Comparison of ENCODE assay signal across 21 cellular contexts in genomic region chr12:122518908-122519307, GRCh38. TPM values are rescaled to one million over a fixed set of nuclear protein-coding genes. Genes with fewer than 3 reads are reported as not detected.
A peak's percentile ranks its signal among the peaks of the same experiment; 100 is the strongest.
DNase-seq lines count a peak whose midpoint lies in the region; ATAC-seq and TF ChIP-seq lines count a peak whose summit lies in the region.
"Had no signal": no experiment of that assay in that cellular context is flagged by ENCODE, and none has a peak within 500 bp of the region (broad histone marks: within the 10 kb centered on the region; RNA-seq: fewer than 3 reads in every experiment).

No MANE protein-coding gene starts in this region.

- peaks cover 89% of the 10 kb centered on the region for H3K36me3 Mint-ChIP-seq in stimulated activated naive CD8-positive, alpha-beta T cell treated with anti-CD3 and anti-CD28 coated beads, Interleukin-15, Interleukin-2, amounts not matched to agents 100 ng/mL and 50 ng/mL, for 24 hours (ENCODE audit: low read depth)
- H3K36me3 Mint-ChIP-seq in activated T-helper 2 cell treated with anti-CD3 and anti-CD28 coated beads, Interferon-gamma antibody, Interleukin-2, Interleukin-4, amounts not matched to agents 10 μg/mL and 5 μg/mL and 100 μg/mL, durations not matched to agents 14 hours and 24 hours and 36 hours (ENCODE audit: low read depth), result peaks cover 92% of the 10 kb centered on the region

- TF ChIP-seq CTCF in uterus (IDR thresholded peaks at IDR 0.05), result no peak

- no peaks in the 10 kb centered on the region for H3K9me3 Mint-ChIP-seq in stimulated activated naive CD8-positive, alpha-beta T cell treated with anti-CD3 and anti-CD28 coated beads, Interleukin-15, Interleukin-2, amounts not matched to agents 100 ng/mL and 50 ng/mL, for 24 hours
- no peaks in the 10 kb centered on the region for H3K9me3 Mint-ChIP-seq in stimulated activated naive CD8-positive, alpha-beta T cell treated with anti-CD3 and anti-CD28 coated beads, Interleukin-15, amount 100 ng/mL, for 72 hours
- no peaks in the 10 kb centered on the region for H3K9me3 Mint-ChIP-seq in activated T-helper 2 cell treated with anti-CD3 and anti-CD28 coated beads, Interferon-gamma antibody, Interleukin-2, Interleukin-4, amounts not matched to agents 10 μg/mL and 5 μg/mL and 100 μg/mL, durations not matched to agents 14 hours and 24 hours and 36 hours
- H3K9me3 Mint-ChIP-seq: activated naive CD4-positive, alpha-beta T cell treated with anti-CD3 and anti-CD28 coated beads, Interleukin-2, amount 10 ng/mL, durations not matched to agents 7 days and 5 days; mesothelial cell of epicardium had no signal

- no peaks in the 10 kb centered on the region for H3K9me3 ChIP-seq in uterus
- H3K9me3 ChIP-seq: upper lobe of left lung had no signal

- peaks cover 53% of the 10 kb centered on the region for H3K4me1 Mint-ChIP-seq in stimulated activated naive CD8-positive, alpha-beta T cell treated with anti-CD3 and anti-CD28 coated beads, Interleukin-15, Interleukin-2, amounts not matched to agents 100 ng/mL and 50 ng/mL, for 24 hours (ENCODE audit: low read depth)
- peaks cover 58% of the 10 kb centered on the region for H3K4me1 Mint-ChIP-seq in stimulated activated naive CD8-positive, alpha-beta T cell treated with anti-CD3 and anti-CD28 coated beads, Interleukin-15, amount 100 ng/mL, for 72 hours
- peaks cover 37% of the 10 kb centered on the region for H3K4me1 Mint-ChIP-seq in activated T-helper 2 cell treated with anti-CD3 and anti-CD28 coated beads, Interferon-gamma antibody, Interleukin-2, Interleukin-4, amounts not matched to agents 10 μg/mL and 5 μg/mL and 100 μg/mL, durations not matched to agents 14 hours and 24 hours and 36 hours (ENCODE audit: low read depth)

- peak overlapping the region; percentile 32 for H3K27ac Mint-ChIP-seq in stimulated activated naive CD8-positive, alpha-beta T cell treated with anti-CD3 and anti-CD28 coated beads, Interleukin-15, Interleukin-2, amounts not matched to agents 100 ng/mL and 50 ng/mL, for 24 hours
- peak overlapping the region in 1 of 2 donors; percentile 86 for H3K27ac Mint-ChIP-seq in stimulated activated naive CD8-positive, alpha-beta T cell treated with anti-CD3 and anti-CD28 coated beads, Interleukin-15, amount 100 ng/mL, for 72 hours
- H3K27ac Mint-ChIP-seq in activated T-helper 2 cell treated with anti-CD3 and anti-CD28 coated beads, Interferon-gamma antibody, Interleukin-2, Interleukin-4, amounts not matched to agents 10 μg/mL and 5 μg/mL and 100 μg/mL, durations not matched to agents 14 hours and 24 hours and 36 hours, result peak overlapping the region; percentile 19
- H3K27ac Mint-ChIP-seq: activated naive CD4-positive, alpha-beta T cell treated with anti-CD3 and anti-CD28 coated beads, Interleukin-2, amount 10 ng/mL, durations not matched to agents 7 days and 5 days; mesothelial cell of epicardium had no signal

- H3K4me1 ChIP-seq in uterus, result peaks cover 8 to 10% of the 10 kb centered on the region in 2 donors

- no peaks in the 10 kb centered on the region for H3K27me3 Mint-ChIP-seq in stimulated activated naive CD8-positive, alpha-beta T cell treated with anti-CD3 and anti-CD28 coated beads, Interleukin-15, Interleukin-2, amounts not matched to agents 100 ng/mL and 50 ng/mL, for 24 hours
- no peaks in the 10 kb centered on the region for H3K27me3 Mint-ChIP-seq in stimulated activated naive CD8-positive, alpha-beta T cell treated with anti-CD3 and anti-CD28 coated beads, Interleukin-15, amount 100 ng/mL, for 72 hours
- no peaks in the 10 kb centered on the region for H3K27me3 Mint-ChIP-seq in activated T-helper 2 cell treated with anti-CD3 and anti-CD28 coated beads, Interferon-gamma antibody, Interleukin-2, Interleukin-4, amounts not matched to agents 10 μg/mL and 5 μg/mL and 100 μg/mL, durations not matched to agents 14 hours and 24 hours and 36 hours (ENCODE audit: low read depth)
- H3K27me3 Mint-ChIP-seq: activated naive CD4-positive, alpha-beta T cell treated with anti-CD3 and anti-CD28 coated beads, Interleukin-2, amount 10 ng/mL, durations not matched to agents 7 days and 5 days had no signal

- intact Hi-C loops in activated T-helper 2 cell treated with anti-CD3 and anti-CD28 coated beads, Interferon-gamma antibody, Interleukin-2, Interleukin-4, amounts not matched to agents 10 μg/mL and 5 μg/mL and 100 μg/mL, durations not matched to agents 14 hours and 24 hours and 36 hours (cut with micrococcal nuclease), result no loop called here
- intact Hi-C loops in uterus (cut with DNase I; ENCODE audit: low total_unique reads), result no loop called here

- H3K36me3 ChIP-seq in uterus, result no peaks in the 10 kb centered on the region

- no peak for DNase-seq in stimulated activated naive CD8-positive, alpha-beta T cell treated with anti-CD3 and anti-CD28 coated beads, Interleukin-15, amount 100 ng/mL, for 72 hours
- DNase-seq in activated T-helper 2 cell treated with anti-CD3 and anti-CD28 coated beads, Interferon-gamma antibody, Interleukin-2, Interleukin-4, amounts not matched to agents 10 μg/mL and 5 μg/mL and 100 μg/mL, durations not matched to agents 14 hours and 24 hours and 36 hours (ENCODE audit: low spot score), result no peak
- DNase-seq in fibroblast of peridontal ligament (ENCODE audit: extremely low read depth) (peak; percentile 49), NCI-H2029 treated with DMSO at 0.1 percent for 48 hours (lab: John Stamatoyannopoulos, UW) (no peak), uterus (no peak)
- no peak for DNase-seq in stimulated activated naive CD4-positive, alpha-beta T cell (lab: John Stamatoyannopoulos, UW)
- DNase-seq: activated naive CD4-positive, alpha-beta T cell treated with anti-CD3 and anti-CD28 coated beads, Interleukin-2, amount 10 ng/mL, durations not matched to agents 7 days and 5 days; COR-L47; erythroblast; left cardiac atrium; NCI-H1048; NCI-H2081 treated with DMSO at 0.1 percent for 48 hours; NCI-H510A treated with DMSO at 0.1 percent for 48 hours; RPMI8226; stimulated activated naive CD4-positive, alpha-beta T cell treated with Interleukin-2 at 50 U/mL for 16 hours; upper lobe of left lung had no signal

- H3K4me3 Mint-ChIP-seq in stimulated activated naive CD8-positive, alpha-beta T cell treated with anti-CD3 and anti-CD28 coated beads, Interleukin-15, Interleukin-2, amounts not matched to agents 100 ng/mL and 50 ng/mL, for 24 hours, result no peak overlapping the region
- H3K4me3 Mint-ChIP-seq in stimulated activated naive CD8-positive, alpha-beta T cell treated with anti-CD3 and anti-CD28 coated beads, Interleukin-15, amount 100 ng/mL, for 72 hours, result no peak overlapping the region
- no peak overlapping the region for H3K4me3 Mint-ChIP-seq in activated T-helper 2 cell treated with anti-CD3 and anti-CD28 coated beads, Interferon-gamma antibody, Interleukin-2, Interleukin-4, amounts not matched to agents 10 μg/mL and 5 μg/mL and 100 μg/mL, durations not matched to agents 14 hours and 24 hours and 36 hours (ENCODE audit: low read depth)
- H3K4me3 Mint-ChIP-seq: activated naive CD4-positive, alpha-beta T cell treated with anti-CD3 and anti-CD28 coated beads, Interleukin-2, amount 10 ng/mL, durations not matched to agents 7 days and 5 days; mesothelial cell of epicardium had no signal

- no peak for ATAC-seq in stimulated activated naive CD8-positive, alpha-beta T cell treated with anti-CD3 and anti-CD28 coated beads, Interleukin-15, amount 100 ng/mL, for 72 hours
- ATAC-seq in HG03460 (IDR thresholded peaks at IDR 0.05; ENCODE audit: unreplicated experiment), result no peak
- ATAC-seq: HCT116 had no signal

- H3K27ac ChIP-seq in uterus, result no peak overlapping the region
- H3K27ac ChIP-seq: upper lobe of left lung, VCaP had no signal

- H3K4me3 ChIP-seq in uterus, result no peak overlapping the region
- H3K4me3 ChIP-seq: upper lobe of left lung had no signal

- no peak for TF ChIP-seq POLR2A in uterus (IDR thresholded peaks at IDR 0.05)

- no peaks in the 10 kb centered on the region for H3K27me3 ChIP-seq in uterus
- H3K27me3 ChIP-seq: upper lobe of left lung had no signal

RNA-seq across cellular contexts. Expression of gene RSRC2, which starts 7.8 kb away (rescaled TPM):
- 105 and 107 TPM in 2 replicates for total RNA-seq in activated T-helper 2 cell treated with anti-CD3 and anti-CD28 coated beads, Interferon-gamma antibody, Interleukin-2, Interleukin-4, amounts not matched to agents 10 μg/mL and 5 μg/mL and 100 μg/mL, durations not matched to agents 14 hours and 24 hours and 36 hours
- total RNA-seq in uterus, result 10 to 100 TPM; 51.2 to 83.2 (median 79.4) TPM

RNA-seq across cellular contexts. Expression of gene KNTC1, which starts 8.1 kb away (rescaled TPM):
- 121 and 122 TPM in 2 replicates for total RNA-seq in activated T-helper 2 cell treated with anti-CD3 and anti-CD28 coated beads, Interferon-gamma antibody, Interleukin-2, Interleukin-4, amounts not matched to agents 10 μg/mL and 5 μg/mL and 100 μg/mL, durations not matched to agents 14 hours and 24 hours and 36 hours
- 10 to 100 TPM in 3 of 4 donors, 1 to 10 TPM in 1; 7.4 to 61.5 (median 13.9) TPM for total RNA-seq in uterus

RNA-seq across cellular contexts. Expression of gene ZCCHC8, which starts 18.2 kb away (rescaled TPM):
- 38.6 and 39.7 TPM in 2 replicates for total RNA-seq in activated T-helper 2 cell treated with anti-CD3 and anti-CD28 coated beads, Interferon-gamma antibody, Interleukin-2, Interleukin-4, amounts not matched to agents 10 μg/mL and 5 μg/mL and 100 μg/mL, durations not matched to agents 14 hours and 24 hours and 36 hours
- total RNA-seq in uterus, result 10 to 100 TPM; 13.5 to 43.3 (median 25.8) TPM
